Comparison of ENCODE assay signal across 10 cellular contexts in genomic region chr16:88681709-88682451, GRCh38. TPM values are rescaled to one million over a fixed set of nuclear protein-coding genes. Genes with fewer than 3 reads are reported as not detected.
A peak's percentile ranks its signal among the peaks of the same experiment; 100 is the strongest.
DNase-seq lines count a peak whose midpoint lies in the region; ATAC-seq and TF ChIP-seq lines count a peak whose summit lies in the region.
"Had no signal": no experiment of that assay in that cellular context is flagged by ENCODE, and none has a peak within 500 bp of the region (broad histone marks: within the 10 kb centered on the region; RNA-seq: fewer than 3 reads in every experiment).

No MANE protein-coding gene starts in this region.

- H3K27me3 ChIP-seq in PC-3 (ENCODE audit: low read length): no peaks in the 10 kb centered on the region

- no peaks in the 10 kb centered on the region for H3K9me3 ChIP-seq in PC-3 (ENCODE audit: low read length)
- H3K9me3 ChIP-seq: tibial artery had no signal

- intact Hi-C loops in PC-3 (cut with micrococcal nuclease): no loop called here

- CTCF ChIA-PET in PC-3 (lab: Charles Lee): interaction anchor here (0.6 kb wide), 1 partner anchor 83 kb away, joined by 3 read pairs; no protein-coding TSS in a partner anchor

- peak overlapping the region; percentile 59; the same call in 1 of the 2 replicates for H3K4me2 ChIP-seq in PC-3 (ENCODE audit: low read length)

- no peak overlapping the region for H3K4me3 ChIP-seq in PC-3 (ENCODE audit: low read length)
- H3K4me3 ChIP-seq: tibial artery had no signal

- no peak for TF ChIP-seq CTCF in PC-3 (conservative IDR thresholded peaks at IDR 0.05; ENCODE audit: low read depth, low read length)

- peaks cover 9% of the 10 kb centered on the region; the same call in 1 of the 2 replicates for H3K4me1 ChIP-seq in PC-3 (ENCODE audit: insufficient read depth, low read length)

- peak overlapping the region; percentile 53; the same call in 1 of the 2 replicates for H2AFZ ChIP-seq in PC-3 (ENCODE audit: low read length)

- no peaks in the 10 kb centered on the region for H3F3A ChIP-seq in PC-3 (ENCODE audit: low read length, unreplicated experiment)

- H3K9me2 ChIP-seq in PC-3 (replicated peaks; ENCODE audit: low read length): no peaks in the 10 kb centered on the region

- no peak overlapping the region for H3K9ac ChIP-seq in PC-3 (ENCODE audit: low read length)

- no peak for DNase-seq in PC-3
- peak in 39 of 56 donors; percentile 6 to 78 (median 46) for DNase-seq in amygdala (lab: John Stamatoyannopoulos, UW)
- peak; percentile 79 for DNase-seq in occipital lobe (lab: John Stamatoyannopoulos, UW)
- no peak for DNase-seq in AG08396 (ENCODE audit: low spot score)
- DNase-seq in DMS153 treated with DMSO at 0.1 percent for 48 hours (lab: John Stamatoyannopoulos, UW; ENCODE audit: unreplicated experiment): no peak
- DNase-seq in NCI-H1417 treated with DMSO at 0.1 percent for 48 hours (lab: John Stamatoyannopoulos, UW): no peak

- H4K20me1 ChIP-seq in PC-3 (ENCODE audit: low read length): no peaks in the 10 kb centered on the region

- H3K36me3 ChIP-seq in PC-3 (ENCODE audit: low read depth, low read length): no peaks in the 10 kb centered on the region
- H3K36me3 ChIP-seq: tibial artery had no signal

- POLR2A ChIA-PET in PC-3 (lab: Charles Lee; ENCODE audit: unreplicated experiment): no interaction called here

- ATAC-seq in GM18861 (IDR thresholded peaks at IDR 0.05; ENCODE audit: unreplicated experiment): peak; percentile 64
- ATAC-seq in HG02884 (IDR thresholded peaks at IDR 0.05; ENCODE audit: unreplicated experiment): peak; percentile 65
- no peak for ATAC-seq in PC-3

- BruUV-seq in PC-3 (replicated peaks; lab: Mats Ljungman, UMichigan): no TSS peak

- H3K79me2 ChIP-seq in PC-3 (ENCODE audit: low read length): no peaks in the 10 kb centered on the region

- H3K27ac ChIP-seq in PC-3 (ENCODE audit: low read length): no peak overlapping the region
- H3K27ac ChIP-seq: tibial artery had no signal

RNA-seq across cellular contexts. Expression of gene SNAI3, which starts 4.4 kb away (rescaled TPM):
- total RNA-seq in PC-3 (2014; rRNA removed) (0.22 and 0.46 TPM in 2 replicates), occipital lobe (0.16 TPM)
- total RNA-seq: M059J had no signal

RNA-seq across cellular contexts. Expression of gene MVD, which starts 19.0 kb away (rescaled TPM):
- total RNA-seq in PC-3 (2014; rRNA removed): 38.3 and 48.9 TPM in 2 replicates
- total RNA-seq in occipital lobe: 48.8 TPM

RNA-seq across cellular contexts. Expression of gene RNF166, which starts 24.3 kb away (rescaled TPM):
- total RNA-seq in PC-3 (2014; rRNA removed): 25.2 and 28.8 TPM in 2 replicates
- 10.9 TPM for total RNA-seq in occipital lobe

RNA-seq across cellular contexts. Expression of gene CTU2, which starts 24.4 kb away (rescaled TPM):
- total RNA-seq in PC-3 (2014; rRNA removed) (30.3 and 39.4 TPM in 2 replicates), occipital lobe (15.9 TPM)

RNA-seq across cellular contexts. Expression of gene CYBA, which starts 31.0 kb away (rescaled TPM):
- total RNA-seq in PC-3 (2014; rRNA removed): not detected in 2 replicates
- 17.8 TPM for total RNA-seq in occipital lobe
- total RNA-seq: M059J had no signal

Comparison
In these comparisons a context has a peak if more than half of its experiments do, and no peak if none do; other contexts are left out.
1. DNase-seq: peak in amygdala (39 of 56) and occipital lobe (single experiment); none in PC-3 (single experiment), AG08396 (single experiment), DMS153 treated with DMSO at 0.1 percent for 48 hours (single experiment) and NCI-H1417 treated with DMSO at 0.1 percent for 48 hours (single experiment).